ENCODE assay signal across 19 cellular contexts in the genomic region with DNA sequence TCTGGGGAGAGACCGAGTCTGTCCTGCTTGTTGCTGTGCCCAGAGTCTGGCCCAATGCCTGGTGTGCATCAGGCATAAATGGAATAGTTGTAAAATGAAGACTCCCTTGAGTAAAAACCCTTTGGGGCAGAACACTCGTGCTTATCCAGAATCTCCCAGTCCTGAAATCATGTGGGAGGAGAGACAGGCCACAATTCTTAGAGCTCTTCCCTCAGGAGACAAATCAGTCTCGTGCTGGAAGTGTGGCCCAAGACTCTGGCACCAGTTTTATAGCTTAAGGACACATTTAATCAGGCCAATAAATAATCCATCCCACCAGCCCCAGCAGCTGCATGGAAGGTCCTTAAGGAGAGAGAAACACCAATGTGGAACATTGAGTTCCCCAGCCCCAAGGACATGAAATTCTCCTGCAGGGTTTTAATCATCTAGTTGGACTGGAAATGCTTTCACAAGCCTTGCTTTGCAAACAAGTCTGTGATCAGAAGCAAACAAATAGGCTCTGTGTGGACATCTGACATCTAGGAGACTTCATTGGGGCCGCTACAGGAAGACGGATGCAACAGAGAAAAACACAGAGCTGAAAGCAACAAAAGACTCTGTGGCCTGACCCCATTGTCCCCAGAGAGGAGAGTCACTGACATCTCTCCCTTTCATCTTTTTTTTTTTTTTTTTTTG.
DNase-seq lines count a peak whose midpoint lies in the region; ATAC-seq, FAIRE-seq and TF ChIP-seq lines count a peak whose summit lies in the region.
"Had no signal": no experiment of that assay in that cellular context is flagged by ENCODE, and none has a peak within 500 bp of the region (broad histone marks: within the 10 kb centered on the region; RNA-seq: fewer than 3 reads in every experiment).

No MANE protein-coding gene starts in this region.

- no peaks in the 10 kb centered on the region for H3K9me3 ChIP-seq in K562 (replicated peaks; ENCODE audit: control insufficient read depth, insufficient read depth, low read depth, low read length)
- H3K9me3 ChIP-seq in smooth muscle cell (replicated peaks; ENCODE audit: low read depth), result no peaks in the 10 kb centered on the region

- no peaks in the 10 kb centered on the region for H3K27me3 ChIP-seq in K562 (ENCODE audit: control insufficient read depth in 2 of 2, insufficient read depth in 2 of 2, low read length in 2 of 2)
- H3K27me3 ChIP-seq in smooth muscle cell (ENCODE audit: low read depth), result no peaks in the 10 kb centered on the region

- in situ Hi-C loops in K562 (cut with MboI), result no loop called here

- FAIRE-seq in K562 (lab: Jason Lieb, UNC) (no peak), RCC 7860 (lab: Jason Lieb, UNC) (no peak)
- FAIRE-seq: endometrium, H54 had no signal

- DNase-seq in C1 segment of cervical spinal cord (lab: John Stamatoyannopoulos, UW), result peak in 9 of 14 donors; percentile 19 to 69 (median 51)
- DNase-seq in K562 (ENCODE audit: extremely low read depth in 1 of 4, low spot score in 3 of 4), result peak in 1 of 4 experiments; percentile 44
- no peak for DNase-seq in left lobe of liver (ENCODE audit: low spot score)
- no peak for DNase-seq in sciatic nerve (ENCODE audit: low spot score)
- DNase-seq in RCC 7860 (ENCODE audit: low spot score), result no peak
- DNase-seq in smooth muscle cell (lab: John Stamatoyannopoulos, UW; ENCODE audit: unreplicated experiment), result no peak
- no peak for DNase-seq in AG08395 (ENCODE audit: low spot score)
- no peak for DNase-seq in activated CD4-positive, CD25-positive, alpha-beta regulatory T cell treated with anti-CD3 and anti-CD28 coated beads, Interleukin-2, amount 50 U/mL, for 72 hours
- DNase-seq: activated naive CD8-positive, alpha-beta T cell treated with anti-CD3 and anti-CD28 coated beads, Interleukin-2, amount 10 ng/mL, durations not matched to agents 7 days and 5 days; activated T-cell treated with anti-CD3 and anti-CD28 coated beads for 4 hours; glutamatergic neuron; naive thymus-derived CD4-positive, alpha-beta T cell; NCI-H524; PC-9; stimulated activated CD4-positive, alpha-beta T cell treated with anti-CD3 and anti-CD28 coated beads, Interleukin-4, amount 100 ng/mL, for 24 hours; T-helper 1 cell had no signal

- H3F3A ChIP-seq in smooth muscle cell (ENCODE audit: low read depth), result no peaks in the 10 kb centered on the region

- H3K4me1 ChIP-seq in K562 (replicated peaks in 1 of 2; ENCODE audit: control insufficient read depth in 2 of 2, insufficient read depth in 2 of 2, low read length in 2 of 2) (peaks cover 39 to 55% of the 10 kb centered on the region in 2 experiments), smooth muscle cell (ENCODE audit: low read depth) (no peaks in the 10 kb centered on the region)

- H3K4me3 ChIP-seq in K562 (no peak overlapping the region), smooth muscle cell (no peak overlapping the region)
- H3K4me3 ChIP-seq: PC-9 had no signal

- ATAC-seq in K562 (peak; percentile 4), left lobe of liver (peak; percentile 30), sciatic nerve (peak; percentile 89)
- ATAC-seq: naive thymus-derived CD4-positive, alpha-beta T cell had no signal

- CTCF ChIA-PET in K562 (lab: Yijun Ruan, JAX; ENCODE audit: low intra/inter-chr PET ratio), result no interaction called here

- H3K9me1 ChIP-seq in K562 (ENCODE audit: control insufficient read depth, insufficient read depth, low read length), result peaks cover 3% of the 10 kb centered on the region

- no peak for TF ChIP-seq POLR2A in K562 (conservative IDR thresholded peaks at IDR 0.05)

- peak overlapping the region; percentile 83 for H2AFZ ChIP-seq in K562 (ENCODE audit: low read depth, low read length)
- H2AFZ ChIP-seq in smooth muscle cell (ENCODE audit: low read depth), result no peak overlapping the region
- H2AFZ ChIP-seq: PC-9 had no signal

- no peaks in the 10 kb centered on the region; the same call in 2 of the 3 replicates for H3K36me3 ChIP-seq in K562 (ENCODE audit: control insufficient read depth, insufficient read depth, low read length)
- no peaks in the 10 kb centered on the region for H3K36me3 ChIP-seq in smooth muscle cell (ENCODE audit: low read depth)

- H3K79me2 ChIP-seq in K562 (ENCODE audit: control insufficient read depth, insufficient read depth, low read length) (peaks cover 6% of the 10 kb centered on the region; the same call in 2 of the 3 replicates), smooth muscle cell (ENCODE audit: low read depth) (no peaks in the 10 kb centered on the region)

- intact Hi-C loops in K562 (cut with micrococcal nuclease), result no loop called here
- intact Hi-C loops in sciatic nerve (cut with DNase I), result no loop called here

- 37% methylated on average over 5 of the region's 5 CpGs for WGBS in K562 (ENCODE audit: insufficient coverage, low coverage, missing lambda C conversion rate)
- WGBS in smooth muscle cell (ENCODE audit: low lambda C conversion rate), result 61% methylated on average over 5 of the region's 5 CpGs

- no TSS peak for BruUV-seq in K562 (replicated peaks; lab: Mats Ljungman, UMichigan)

- H3K9ac ChIP-seq in K562 (ENCODE audit: insufficient read depth in 1 of 2, low read depth in 2 of 2, low read length in 2 of 2) (peak overlapping the region; percentile 4 to 5; a peak in 1 of 4 replicates), smooth muscle cell (ENCODE audit: low read depth) (no peak overlapping the region)
- H3K9ac ChIP-seq: KMS-11 had no signal

- H4K20me1 ChIP-seq in K562 (replicated peaks; ENCODE audit: control insufficient read depth, insufficient read depth, low read length) (no peaks in the 10 kb centered on the region), smooth muscle cell (ENCODE audit: low read depth) (no peaks in the 10 kb centered on the region)

- H3K27ac ChIP-seq in K562 (ENCODE audit: extremely low read depth, low read depth, low read length) (peak overlapping the region; percentile 55; the same call in 1 of the 3 replicates), smooth muscle cell (ENCODE audit: low read depth) (no peak overlapping the region)
- H3K27ac ChIP-seq: KMS-11, PC-9 had no signal

- TF ChIP-seq CTCF in K562 (IDR thresholded peaks at IDR 0.05 in 2 of 3, conservative IDR thresholded peaks at IDR 0.05 in 1 of 3; ENCODE audit: insufficient read depth in 2 of 3, low read depth in 1 of 3, low read length in 3 of 3) (no peak), smooth muscle cell (IDR thresholded peaks at IDR 0.05; ENCODE audit: borderline replicate concordance, insufficient read depth, poor library complexity, severe bottlenecking) (no peak)

- TF ChIP-seq EP300 in K562 (IDR thresholded peaks at IDR 0.05; ENCODE audit: low read length), result no peak

- H3K4me2 ChIP-seq in K562 (ENCODE audit: insufficient read depth, low read length), result no peak overlapping the region
- no peak overlapping the region for H3K4me2 ChIP-seq in smooth muscle cell
- H3K4me2 ChIP-seq: KMS-11, PC-9 had no signal

- POLR2A ChIA-PET in K562 (lab: Yijun Ruan, JAX), result interaction anchor here (0.6 to 2.4 kb wide), 6 partner anchors 10 to 155 kb away, joined by 3 to 12 read pairs (median 3); no protein-coding TSS in a partner anchor

- TF ChIP-seq RAD21 in K562 (CRISPR knock-in tag; conservative IDR thresholded peaks at IDR 0.05 in 1 of 2, IDR thresholded peaks at IDR 0.05 in 1 of 2), result no peak

TF ChIP-seq in K562, 482 proteins besides CTCF, POLR2A, EP300 and RAD21 (continues in another document):
- TF ChIP-seq, protein P1, sequence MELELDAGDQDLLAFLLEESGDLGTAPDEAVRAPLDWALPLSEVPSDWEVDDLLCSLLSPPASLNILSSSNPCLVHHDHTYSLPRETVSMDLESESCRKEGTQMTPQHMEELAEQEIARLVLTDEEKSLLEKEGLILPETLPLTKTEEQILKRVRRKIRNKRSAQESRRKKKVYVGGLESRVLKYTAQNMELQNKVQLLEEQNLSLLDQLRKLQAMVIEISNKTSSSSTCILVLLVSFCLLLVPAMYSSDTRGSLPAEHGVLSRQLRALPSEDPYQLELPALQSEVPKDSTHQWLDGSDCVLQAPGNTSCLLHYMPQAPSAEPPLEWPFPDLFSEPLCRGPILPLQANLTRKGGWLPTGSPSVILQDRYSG (tag; conservative IDR thresholded peaks at IDR 0.05; ENCODE audit: low read depth), result no peak
- 0 out of 2 replicates have a peak, but pooled peaks have one; percentile 27 for TF ChIP-seq FOXP1 (CRISPR knock-in tag; IDR thresholded peaks at IDR 0.05)
- TF ChIP-seq ZNF384 (IDR thresholded peaks at IDR 0.05; ENCODE audit: low read depth, low read length), result peak; percentile 79
- peak; percentile 33; the same call in 1 of the 2 replicates for TF ChIP-seq SOX6 (IDR thresholded peaks at IDR 0.05)
- no peak for TF ChIP-seq TEAD2 (tag; IDR thresholded peaks at IDR 0.05)
- TF ChIP-seq BHLHE40 (IDR thresholded peaks at IDR 0.05; ENCODE audit: low read length), result peak; percentile 56
- TF ChIP-seq, protein P2, sequence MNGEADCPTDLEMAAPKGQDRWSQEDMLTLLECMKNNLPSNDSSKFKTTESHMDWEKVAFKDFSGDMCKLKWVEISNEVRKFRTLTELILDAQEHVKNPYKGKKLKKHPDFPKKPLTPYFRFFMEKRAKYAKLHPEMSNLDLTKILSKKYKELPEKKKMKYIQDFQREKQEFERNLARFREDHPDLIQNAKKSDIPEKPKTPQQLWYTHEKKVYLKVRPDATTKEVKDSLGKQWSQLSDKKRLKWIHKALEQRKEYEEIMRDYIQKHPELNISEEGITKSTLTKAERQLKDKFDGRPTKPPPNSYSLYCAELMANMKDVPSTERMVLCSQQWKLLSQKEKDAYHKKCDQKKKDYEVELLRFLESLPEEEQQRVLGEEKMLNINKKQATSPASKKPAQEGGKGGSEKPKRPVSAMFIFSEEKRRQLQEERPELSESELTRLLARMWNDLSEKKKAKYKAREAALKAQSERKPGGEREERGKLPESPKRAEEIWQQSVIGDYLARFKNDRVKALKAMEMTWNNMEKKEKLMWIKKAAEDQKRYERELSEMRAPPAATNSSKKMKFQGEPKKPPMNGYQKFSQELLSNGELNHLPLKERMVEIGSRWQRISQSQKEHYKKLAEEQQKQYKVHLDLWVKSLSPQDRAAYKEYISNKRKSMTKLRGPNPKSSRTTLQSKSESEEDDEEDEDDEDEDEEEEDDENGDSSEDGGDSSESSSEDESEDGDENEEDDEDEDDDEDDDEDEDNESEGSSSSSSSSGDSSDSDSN (IDR thresholded peaks at IDR 0.05; ENCODE audit: borderline replicate concordance in 1 of 2, low read depth in 2 of 2, low read length in 2 of 2), result 0 out of 4 replicates have a peak, but pooled peaks of 1 of the 2 experiments have one; percentile 14
- TF ChIP-seq TBP (optimal IDR thresholded peaks at IDR 0.05; ENCODE audit: low read depth, low read length), result peak; percentile 11
- TF ChIP-seq KDM4B (IDR thresholded peaks at IDR 0.05; ENCODE audit: borderline replicate concordance in 2 of 2, low read depth in 1 of 2), result no peak
- peak; percentile 58 for TF ChIP-seq L3MBTL2 (IDR thresholded peaks at IDR 0.05)

Comparison
In these comparisons a context has a peak if more than half of its experiments do, and no peak if none do; other contexts are left out.
1. DNase-seq: peak in C1 segment of cervical spinal cord (9 of 14); none in left lobe of liver (single experiment), sciatic nerve (single experiment), RCC 7860 (single experiment), smooth muscle cell (single experiment), AG08395 (single experiment) and activated CD4-positive, CD25-positive, alpha-beta regulatory T cell treated with anti-CD3 and anti-CD28 coated beads, Interleukin-2, amount 50 U/mL, for 72 hours (single experiment).
2. ATAC-seq: peak in every context shown above with its lines; median percentile 89 in sciatic nerve; 30 in left lobe of liver; 4 in K562.